ENCODE assay signal across 24 cellular contexts in the genomic region with DNA sequence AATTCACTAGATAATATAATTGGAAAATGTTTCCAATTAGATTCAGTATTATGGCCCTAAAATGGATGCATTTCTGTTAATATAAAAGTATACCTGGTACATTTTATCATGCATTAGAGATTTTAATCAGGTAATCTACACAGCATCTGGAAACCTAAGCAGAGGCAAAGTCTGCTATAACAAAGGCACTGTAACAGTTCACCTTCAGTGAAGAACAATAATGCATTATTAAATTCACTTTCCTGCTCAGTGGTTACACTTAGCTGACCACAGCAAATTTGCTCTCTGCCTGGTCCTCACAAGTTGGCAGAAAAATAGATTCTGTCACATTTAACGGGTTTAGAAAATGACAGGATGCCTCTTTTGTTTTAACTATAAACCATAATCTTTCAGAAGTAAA.
"Had no signal": no experiment of that assay in that cellular context is flagged by ENCODE, and none has a peak within 500 bp of the region (broad histone marks: within the 10 kb centered on the region; RNA-seq: fewer than 3 reads in every experiment).

No MANE protein-coding gene starts in this region.

- H3K27me3 Mint-ChIP-seq: effector memory CD8-positive, alpha-beta T cell; naive thymus-derived CD8-positive, alpha-beta T cell; stimulated activated memory B cell treated with anti-CD40 and anti-IgM and Interleukin-4, amounts not matched to agents 10 μg/mL and 1 μg/mL and 100 μg/mL, for 72 hours; type B pancreatic cell had no signal

- H3K27ac Mint-ChIP-seq: effector memory CD8-positive, alpha-beta T cell; naive thymus-derived CD8-positive, alpha-beta T cell; nephron progenitor cell; stimulated activated memory B cell treated with anti-CD40 and anti-IgM and Interleukin-4, amounts not matched to agents 10 μg/mL and 1 μg/mL and 100 μg/mL, for 72 hours; type B pancreatic cell had no signal

- DNase-seq: effector memory CD8-positive, alpha-beta T cell; erythroblast; esophagus squamous epithelium; foreskin melanocyte; glutamatergic neuron; heart right ventricle; hippocampal formation; islet precursor cell; kidney glomerular epithelial cell; left colon; left ventricle myocardium inferior; lower lobe of right lung; naive thymus-derived CD8-positive, alpha-beta T cell; nephron progenitor cell; nucleus accumbens; sigmoid colon; stimulated activated CD4-positive, alpha-beta T cell treated with anti-CD3 and anti-CD28 coated beads, Interleukin-2, amount 100 ng/mL, for 24 hours; stimulated activated CD4-positive, alpha-beta T cell treated with anti-CD3 and anti-CD28 coated beads, Interleukin-4, amount 100 ng/mL, for 24 hours; stimulated activated naive CD8-positive, alpha-beta T cell treated with anti-CD3 and anti-CD28 coated beads, Interleukin-15, Interleukin-2, amounts not matched to agents 100 U/mL and 50 U/mL, for 24 hours; substantia nigra; testis; tibial artery had no signal

- H3K36me3 Mint-ChIP-seq: naive thymus-derived CD8-positive, alpha-beta T cell; stimulated activated memory B cell treated with anti-CD40 and anti-IgM and Interleukin-4, amounts not matched to agents 10 μg/mL and 1 μg/mL and 100 μg/mL, for 72 hours had no signal

- H3K4me1 Mint-ChIP-seq: naive thymus-derived CD8-positive, alpha-beta T cell; nephron progenitor cell; stimulated activated memory B cell treated with anti-CD40 and anti-IgM and Interleukin-4, amounts not matched to agents 10 μg/mL and 1 μg/mL and 100 μg/mL, for 72 hours had no signal

- ATAC-seq: effector memory CD8-positive, alpha-beta T cell; heart right ventricle; left colon; lower lobe of right lung; naive thymus-derived CD8-positive, alpha-beta T cell; stimulated activated memory B cell treated with anti-CD40 and anti-IgM and Interleukin-4, amounts not matched to agents 10 μg/mL and 1 μg/mL and 100 μg/mL, for 72 hours; stimulated activated naive CD8-positive, alpha-beta T cell treated with anti-CD3 and anti-CD28 coated beads, Interleukin-15, Interleukin-2, amounts not matched to agents 100 U/mL and 50 U/mL, for 24 hours had no signal

- H3K4me3 Mint-ChIP-seq: effector memory CD8-positive, alpha-beta T cell; naive thymus-derived CD8-positive, alpha-beta T cell; nephron progenitor cell; stimulated activated memory B cell treated with anti-CD40 and anti-IgM and Interleukin-4, amounts not matched to agents 10 μg/mL and 1 μg/mL and 100 μg/mL, for 72 hours; type B pancreatic cell had no signal

- H3K9me3 Mint-ChIP-seq: naive thymus-derived CD8-positive, alpha-beta T cell; nephron progenitor cell; type B pancreatic cell had no signal
